Comparison of ENCODE assay signal across 8 cellular contexts in the genomic region with DNA sequence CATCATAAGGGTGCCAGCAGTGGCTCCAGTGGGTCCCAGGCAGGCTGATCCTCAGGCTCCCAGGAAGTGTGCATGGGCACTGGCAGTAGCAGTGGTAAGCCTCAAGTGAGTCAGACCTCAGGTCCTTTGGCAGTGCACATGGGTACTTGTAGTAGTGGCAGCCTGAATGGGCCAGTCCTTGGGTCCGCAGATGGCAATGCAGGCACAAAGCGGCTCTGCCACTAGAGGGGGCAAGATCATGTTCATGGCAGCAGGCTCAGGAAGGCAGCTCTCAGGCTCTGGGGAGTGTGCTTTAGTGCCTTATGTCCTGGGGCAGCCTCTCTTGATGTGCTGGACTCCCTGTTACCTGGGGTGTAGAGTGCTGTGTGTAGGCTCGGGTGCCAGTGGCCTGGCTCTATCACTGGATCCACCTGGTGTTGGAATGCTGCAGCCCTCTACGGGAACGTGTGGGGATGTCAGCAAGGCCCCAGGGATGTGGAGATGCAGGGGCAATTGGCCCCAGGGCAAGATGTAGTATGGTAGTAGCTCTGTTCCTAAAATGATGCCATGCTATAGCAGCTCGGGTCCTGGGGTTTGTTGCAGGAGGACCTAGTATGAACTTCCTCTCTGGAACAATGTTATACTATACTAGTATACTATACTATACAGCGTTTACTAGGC. TPM values are rescaled to one million over a fixed set of nuclear protein-coding genes. Genes with fewer than 3 reads are reported as not detected.
DNase-seq lines count a peak whose midpoint lies in the region; ATAC-seq and TF ChIP-seq lines count a peak whose summit lies in the region.

No MANE protein-coding gene starts in this region.

- DNase-seq in activated gamma-delta T cell treated with Interleukin-2 at 50 U/mL for 16 hours (peak; percentile 26), activated gamma-delta T cell (lab: John Stamatoyannopoulos, UW) (no peak), NCI-H2029 treated with DMSO at 0.1 percent for 48 hours (lab: John Stamatoyannopoulos, UW) (peak; percentile 38), cardiac fibroblast (ENCODE audit: low read depth in 2 of 2) (peak; percentile 63 to 74), right lobe of liver (peak; percentile 62 to 70 (median 68))
- DNase-seq in stimulated activated CD8-positive, alpha-beta memory T cell treated with anti-CD3 and anti-CD28 coated beads, Interleukin-4, amount 100 ng/mL, for 24 hours (ENCODE audit: low read depth) = peak; percentile 25

- H3K9me3 ChIP-seq in right lobe of liver = no peaks in the 10 kb centered on the region

- TF ChIP-seq POLR2A in right lobe of liver (IDR thresholded peaks at IDR 0.05) = no peak

- peak; percentile 84 to 96 (median 89) for ATAC-seq in right lobe of liver
- ATAC-seq in GM21786 (IDR thresholded peaks at IDR 0.05; ENCODE audit: unreplicated experiment) = no peak

- H3K27ac ChIP-seq in VCaP = no peak overlapping the region
- no peak overlapping the region for H3K27ac ChIP-seq in right lobe of liver

- H3K4me3 ChIP-seq in cardiac fibroblast (replicated peaks in 1 of 2; ENCODE audit: low read depth in 2 of 2, low read length in 2 of 2) (no peak overlapping the region), right lobe of liver (no peak overlapping the region)

- H3K36me3 ChIP-seq in right lobe of liver = peaks cover 0 to 38% (median 8%) of the 10 kb centered on the region in 4 donors

- no CpG with 5 or more reads among the region's 7 CpGs for WGBS in right lobe of liver (ENCODE audit: insufficient coverage, low coverage, low lambda C conversion rate, missing lambda C conversion rate)

- intact Hi-C loops in right lobe of liver (cut with DNase I) = no loop called here

- TF ChIP-seq CTCF in VCaP (conservative IDR thresholded peaks at IDR 0.05) (peak; percentile 70), cardiac fibroblast (IDR thresholded peaks at IDR 0.05; ENCODE audit: low read depth, low read length) (peak; percentile 90), right lobe of liver (IDR thresholded peaks at IDR 0.05) (peak; percentile 29 to 68 (median 53))

- H3K4me1 ChIP-seq in right lobe of liver = peaks cover 0 to 12% (median 0%) of the 10 kb centered on the region in 4 donors

- H3K27me3 ChIP-seq in right lobe of liver = no peaks in the 10 kb centered on the region

RNA-seq across cellular contexts. Expression of gene ACSM3, which starts 11.0 kb away (rescaled TPM):
- 100 to 1,000 TPM in 1 of 6 experiments, 10 to 100 TPM in 5; 24.5 to 109 (median 57.9) TPM for total RNA-seq in right lobe of liver

RNA-seq across cellular contexts. Expression of gene ERI2, which starts 31.4 kb away (rescaled TPM):
- 10 to 100 TPM in 5 of 6 experiments, 1 to 10 TPM in 1; 9.8 to 15.9 (median 14.8) TPM for total RNA-seq in right lobe of liver

RNA-seq across cellular contexts. Expression of gene REXO5, which starts 31.5 kb away (rescaled TPM):
- 1 to 10 TPM; 1.1 to 2.9 (median 2.4) TPM for total RNA-seq in right lobe of liver

RNA-seq across cellular contexts. Expression of gene THUMPD1, which starts 33.2 kb away (rescaled TPM):
- 10 to 100 TPM; 13.5 to 26.4 (median 16.5) TPM for total RNA-seq in right lobe of liver
